In genomic region chr7:152424348-152425108, GRCh38 we compare ENCODE assay signal across 15 cellular contexts.
DNase-seq lines count a peak whose midpoint lies in the region; ATAC-seq and TF ChIP-seq lines count a peak whose summit lies in the region.
"Had no signal": no experiment of that assay in that cellular context is flagged by ENCODE, and none has a peak within 500 bp of the region (broad histone marks: within the 10 kb centered on the region; RNA-seq: fewer than 3 reads in every experiment).

No MANE protein-coding gene starts in this region.

- TF ChIP-seq CTCF in foreskin fibroblast (IDR thresholded peaks at IDR 0.05; ENCODE audit: low read depth, low read length): no peak

- DNase-seq in stimulated activated CD4-positive, alpha-beta T cell treated with anti-CD3 and anti-CD28 coated beads, Interleukin-15, amount 100 ng/mL, for 24 hours: peak; percentile 47
- DNase-seq in stimulated activated CD4-positive, alpha-beta T cell treated with anti-CD3 and anti-CD28 coated beads, Interleukin-12 subunit alpha, Interleukin-12 subunit beta, amount 100 ng/mL, for 4 hours: no peak
- DNase-seq in activated T-cell treated with anti-CD3 and anti-CD28 coated beads, Interleukin-2, amount 50 U/mL, for 48 hours: peak; percentile 45 to 52
- DNase-seq in foreskin fibroblast (peak; percentile 7 to 17), stromal cell of bone marrow (ENCODE audit: low read depth) (peak; percentile 42), NCI-H2171 treated with DMSO at 0.1 percent for 48 hours (lab: John Stamatoyannopoulos, UW) (no peak)
- DNase-seq: GF-D8, NCI-H1048, NCI-H526 treated with DMSO at 0.1 percent for 48 hours, nucleus accumbens had no signal

- no peak overlapping the region for H3K4me3 ChIP-seq in foreskin fibroblast (ENCODE audit: low read depth in 1 of 2, low read length in 2 of 2)
- H3K4me3 ChIP-seq: adrenal gland; BLaER1 treated with 17β-estradiol and CSF1 and Interleukin-3, amounts not matched to agents 10 nM and 100 nM had no signal

- no peak for ATAC-seq in GM21529 (IDR thresholded peaks at IDR 0.05; ENCODE audit: unreplicated experiment)
- no peak for ATAC-seq in HG02840 (IDR thresholded peaks at IDR 0.05; ENCODE audit: low FRiP score, unreplicated experiment)
- ATAC-seq: left lobe of liver had no signal

Comparison
In these comparisons a context has a peak if more than half of its experiments do, and no peak if none do; other contexts are left out.
1. DNase-seq: peak in stimulated activated CD4-positive, alpha-beta T cell treated with anti-CD3 and anti-CD28 coated beads, Interleukin-15, amount 100 ng/mL, for 24 hours (single experiment), activated T-cell treated with anti-CD3 and anti-CD28 coated beads, Interleukin-2, amount 50 U/mL, for 48 hours (2 of 2), foreskin fibroblast (2 of 2) and stromal cell of bone marrow (single experiment); none in stimulated activated CD4-positive, alpha-beta T cell treated with anti-CD3 and anti-CD28 coated beads, Interleukin-12 subunit alpha, Interleukin-12 subunit beta, amount 100 ng/mL, for 4 hours (single experiment) and NCI-H2171 treated with DMSO at 0.1 percent for 48 hours (single experiment).